8 cellular contexts compared by ENCODE assay signal in genomic region chr7:1175967-1176851, GRCh38. TPM values are rescaled to one million over a fixed set of nuclear protein-coding genes. Genes with fewer than 3 reads are reported as not detected.
DNase-seq lines count a peak whose midpoint lies in the region; ATAC-seq and TF ChIP-seq lines count a peak whose summit lies in the region.

No MANE protein-coding gene starts in this region.

- no peak overlapping the region for H3K27ac ChIP-seq in coronary artery
- no peak overlapping the region for H3K27ac ChIP-seq in lower lobe of right lung

- no peaks in the 10 kb centered on the region for H3K36me3 ChIP-seq in lower lobe of right lung

- no peaks in the 10 kb centered on the region for H3K27me3 ChIP-seq in lower lobe of right lung (ENCODE audit: low read depth)

- H3K4me1 ChIP-seq in lower lobe of right lung = no peaks in the 10 kb centered on the region

- ATAC-seq in HG02642 (IDR thresholded peaks at IDR 0.05; ENCODE audit: poor library complexity, unreplicated experiment) (peak; percentile 76), lower lobe of right lung (peak; percentile 91 to 94), GM19455 (IDR thresholded peaks at IDR 0.05; ENCODE audit: unreplicated experiment) (no peak)

- TF ChIP-seq CTCF in coronary artery (IDR thresholded peaks at IDR 0.05) (peak; percentile 81), lower lobe of right lung (IDR thresholded peaks at IDR 0.05) (peak; percentile 96)

- no peaks in the 10 kb centered on the region for H3K9me3 ChIP-seq in lower lobe of right lung

- DNase-seq in DMS79 (lab: John Stamatoyannopoulos, UW) (peak; percentile 63), NCI-H460 (ENCODE audit: extremely low read depth, low read depth) (peak; percentile 75), coronary artery (ENCODE audit: low spot score) (no peak), lower lobe of right lung (peak; percentile 88)
- DNase-seq in activated CD4-positive, alpha-beta T cell treated with anti-CD3 and anti-CD28 coated beads for 48 hours = peak; percentile 94
- peak; percentile 64 to 87 (median 72) for DNase-seq in stimulated activated CD4-positive, alpha-beta T cell treated with anti-CD3 and anti-CD28 coated beads, TNF-alpha, amount 100 ng/mL, for 24 hours (ENCODE audit: low read depth in 3 of 3)

- intact Hi-C loops in lower lobe of right lung (cut with DNase I) = no loop called here

- H3K4me3 ChIP-seq in coronary artery = peak overlapping the region; percentile 58
- peak overlapping the region; percentile 25 for H3K4me3 ChIP-seq in lower lobe of right lung

RNA-seq across cellular contexts. Expression of gene ZFAND2A, which starts 16.2 kb away (rescaled TPM):
- 36.7 and 40.0 TPM in 2 replicates for total RNA-seq in NCI-H460 (2014; rRNA removed; shearing (Covaris generic))
- polyA plus RNA-seq in NCI-H460 (2014; cell fraction: nucleus; rRNA removed) = 30.4 and 40.2 TPM in 2 replicates
- 14.8 TPM for total RNA-seq in lower lobe of right lung

RNA-seq across cellular contexts. Expression of gene UNCX, which starts 56.5 kb away (rescaled TPM):
- not detected in 2 replicates for total RNA-seq in NCI-H460 (2014; rRNA removed; shearing (Covaris generic))
- not detected in 2 replicates for polyA plus RNA-seq in NCI-H460 (2014; cell fraction: nucleus; rRNA removed)
- total RNA-seq in lower lobe of right lung = not detected
